In genomic region chr5:142325677-142326479, GRCh38 we compare ENCODE assay signal across 8 cellular contexts. TPM values are rescaled to one million over a fixed set of nuclear protein-coding genes. Genes with fewer than 3 reads are reported as not detected.
DNase-seq lines count a peak whose midpoint lies in the region; ATAC-seq and TF ChIP-seq lines count a peak whose summit lies in the region.

No MANE protein-coding gene starts in this region.

- H3K4me1 ChIP-seq in CD4-positive, alpha-beta memory T cell (ENCODE audit: insufficient read depth, low read length), result peaks cover 29% of the 10 kb centered on the region
- H3K4me1 ChIP-seq in upper lobe of right lung, result peaks cover 41% of the 10 kb centered on the region

- intact Hi-C loops in CD4-positive, alpha-beta memory T cell (cut with micrococcal nuclease), result loop anchor here (1.0 to 10.0 kb wide), 3 partner anchors 31 to 171 kb away; no protein-coding TSS in a partner anchor
- intact Hi-C loops in upper lobe of right lung (cut with DNase I), result no loop called here

- peaks cover 23 to 36% of the 10 kb centered on the region in 2 donors for H3K27me3 Mint-ChIP-seq in CD4-positive, alpha-beta memory T cell
- peaks cover 7% of the 10 kb centered on the region for H3K27me3 Mint-ChIP-seq in endothelial cell (ENCODE audit: unreplicated experiment)

- H3K4me1 Mint-ChIP-seq in CD4-positive, alpha-beta memory T cell, result peaks cover 9 to 30% (median 20%) of the 10 kb centered on the region in 4 donors
- H3K4me1 Mint-ChIP-seq in endothelial cell (ENCODE audit: unreplicated experiment), result peaks cover 43% of the 10 kb centered on the region

- H3K9me3 ChIP-seq in CD4-positive, alpha-beta memory T cell (ENCODE audit: control insufficient read depth in 1 of 2, low read length in 2 of 2), result no peaks in the 10 kb centered on the region
- H3K9me3 ChIP-seq in upper lobe of right lung, result no peaks in the 10 kb centered on the region

- CTCF ChIA-PET in CD4-positive, alpha-beta memory T cell (lab: Charles Lee; ENCODE audit: partially characterized antibody), result interaction anchor here (1.0 to 1.5 kb wide), 4 partner anchors 95 to 224 kb away, joined by 3 to 4 read pairs (median 3); no protein-coding TSS in a partner anchor

- H3K4me3 ChIP-seq in CD4-positive, alpha-beta memory T cell (ENCODE audit: low read length in 2 of 2), result peak overlapping the region in 1 of 2 donors; percentile 50
- peak overlapping the region; percentile 63 for H3K4me3 ChIP-seq in upper lobe of right lung

- peaks cover 15% of the 10 kb centered on the region for H3K27me3 ChIP-seq in CD4-positive, alpha-beta memory T cell (ENCODE audit: insufficient read depth, low read length)
- peaks cover 8% of the 10 kb centered on the region for H3K27me3 ChIP-seq in upper lobe of right lung

- H3K9me3 Mint-ChIP-seq in CD4-positive, alpha-beta memory T cell, result no peaks in the 10 kb centered on the region
- H3K9me3 Mint-ChIP-seq in endothelial cell (ENCODE audit: unreplicated experiment), result no peaks in the 10 kb centered on the region

- peak; percentile 55 for ATAC-seq in upper lobe of right lung
- no peak for ATAC-seq in HG03469 (IDR thresholded peaks at IDR 0.05; ENCODE audit: unreplicated experiment)

- no peak for TF ChIP-seq CTCF in endothelial cell (IDR thresholded peaks at IDR 0.05; ENCODE audit: unreplicated experiment)
- TF ChIP-seq CTCF in upper lobe of right lung (IDR thresholded peaks at IDR 0.05), result no peak

- H3K27ac Mint-ChIP-seq in CD4-positive, alpha-beta memory T cell, result peak overlapping the region in 1 of 7 donors; percentile 36
- peak overlapping the region; percentile 67 for H3K27ac Mint-ChIP-seq in endothelial cell (ENCODE audit: unreplicated experiment)

- H3K27ac ChIP-seq in CD4-positive, alpha-beta memory T cell (ENCODE audit: low read depth, low read length), result no peak overlapping the region
- peak overlapping the region; percentile 95 for H3K27ac ChIP-seq in upper lobe of right lung

- peak overlapping the region; percentile 25 to 95 (median 86) for H3K4me3 Mint-ChIP-seq in CD4-positive, alpha-beta memory T cell
- peak overlapping the region; percentile 99 for H3K4me3 Mint-ChIP-seq in endothelial cell (ENCODE audit: unreplicated experiment)

- no peaks in the 10 kb centered on the region for H3K36me3 Mint-ChIP-seq in CD4-positive, alpha-beta memory T cell
- H3K36me3 Mint-ChIP-seq in endothelial cell (ENCODE audit: low read depth, unreplicated experiment), result peaks cover 18% of the 10 kb centered on the region

- peak in 2 of 5 donors; percentile 3 to 41 for DNase-seq in CD4-positive, alpha-beta memory T cell
- DNase-seq in HT1080 (ENCODE audit: low read depth), result peak; percentile 90
- DNase-seq in T1000 (lab: John Stamatoyannopoulos, UW), result peak; percentile 76
- DNase-seq in endothelial cell (ENCODE audit: low spot score), result peak; percentile 47
- DNase-seq in mucosa of gallbladder (ENCODE audit: low spot score), result peak; percentile 61
- peak; percentile 84 for DNase-seq in upper lobe of right lung
- DNase-seq in NCI-H226, result no peak

- no peaks in the 10 kb centered on the region for H3K36me3 ChIP-seq in CD4-positive, alpha-beta memory T cell (ENCODE audit: insufficient read depth, low read length)
- H3K36me3 ChIP-seq in upper lobe of right lung, result no peaks in the 10 kb centered on the region

- POLR2A ChIA-PET in CD4-positive, alpha-beta memory T cell (lab: Charles Lee; ENCODE audit: partially characterized antibody), result interaction anchor here (0.7 to 2.3 kb wide), 4 partner anchors 10 to 107 kb away, joined by 3 to 8 read pairs (median 6); no protein-coding TSS in a partner anchor

RNA-seq across cellular contexts. Expression of gene SPRY4, which starts 1.1 kb away (rescaled TPM):
- total RNA-seq in CD4-positive, alpha-beta memory T cell, result not detected
- not detected for polyA plus RNA-seq in CD4-positive, alpha-beta memory T cell
- total RNA-seq in HT1080 (2014; rRNA removed; shearing (Covaris generic)), result 16.9 and 27.9 TPM in 2 replicates
- polyA plus RNA-seq in HT1080 (2015; cell fraction: cytosol; rRNA removed), result 18.0 and 23.4 TPM in 2 replicates
- polyA plus RNA-seq in HT1080 (2015; cell fraction: nucleus; rRNA removed), result 42.0 and 42.4 TPM in 2 replicates
- 74.2 TPM for total RNA-seq in endothelial cell (ENCODE audit: unreplicated experiment)
- total RNA-seq in mucosa of gallbladder, result 17.4 TPM
- 89.8 TPM for total RNA-seq in upper lobe of right lung

Comparison
In these comparisons a context has a peak if more than half of its experiments do, and no peak if none do; other contexts are left out.
1. RNA of gene SPRY4, which starts 1.1 kb away (total RNA-seq): 89.8 TPM in upper lobe of right lung (single experiment), 74.2 TPM in endothelial cell (single experiment), 16.9 to 27.9 TPM in HT1080 and 17.4 TPM in mucosa of gallbladder (single experiment); not detected in CD4-positive, alpha-beta memory T cell; every median in the first group is over 10 times any median in the second.